In the genomic region with DNA sequence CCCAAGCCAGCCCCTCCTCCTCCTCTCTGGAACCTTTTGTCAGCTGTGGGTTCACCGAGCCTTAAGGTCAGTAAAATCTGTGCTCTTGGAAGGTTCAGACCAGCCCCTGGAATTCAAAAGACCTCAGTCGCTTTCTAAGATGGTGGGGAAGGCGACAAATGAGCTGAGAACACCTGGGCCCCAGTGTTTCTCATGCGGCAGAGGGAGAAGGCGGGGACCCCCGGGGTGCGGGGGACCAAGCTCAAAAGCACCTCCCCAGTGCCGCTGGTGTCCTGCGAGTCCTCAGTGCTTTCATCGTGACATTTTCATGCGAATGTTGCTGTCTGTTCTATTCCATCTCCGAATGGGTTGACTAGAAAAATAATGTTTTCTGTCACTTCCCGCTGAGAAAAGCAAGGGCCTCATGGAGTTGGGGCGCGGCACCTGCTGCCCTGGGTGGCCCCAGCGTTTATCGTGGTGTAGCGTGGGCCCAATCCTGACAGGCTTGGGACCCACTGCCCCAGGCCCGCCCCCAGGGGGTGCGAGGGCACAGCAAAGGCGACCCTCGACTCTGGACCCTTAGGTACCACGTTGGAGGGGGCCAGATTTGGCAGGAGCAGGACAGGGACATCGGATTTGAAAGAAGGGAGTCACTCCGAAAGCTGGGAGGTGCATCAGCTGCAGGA, we compare ENCODE assay signal across 3 cellular contexts.
TF ChIP-seq lines count a peak whose summit lies in the region.

No MANE protein-coding gene starts in this region.

TF ChIP-seq in GM23338, 12 proteins besides CTCF, POLR2A, EP300 and RAD21 (continues in another document):
- TF ChIP-seq, protein P1, sequence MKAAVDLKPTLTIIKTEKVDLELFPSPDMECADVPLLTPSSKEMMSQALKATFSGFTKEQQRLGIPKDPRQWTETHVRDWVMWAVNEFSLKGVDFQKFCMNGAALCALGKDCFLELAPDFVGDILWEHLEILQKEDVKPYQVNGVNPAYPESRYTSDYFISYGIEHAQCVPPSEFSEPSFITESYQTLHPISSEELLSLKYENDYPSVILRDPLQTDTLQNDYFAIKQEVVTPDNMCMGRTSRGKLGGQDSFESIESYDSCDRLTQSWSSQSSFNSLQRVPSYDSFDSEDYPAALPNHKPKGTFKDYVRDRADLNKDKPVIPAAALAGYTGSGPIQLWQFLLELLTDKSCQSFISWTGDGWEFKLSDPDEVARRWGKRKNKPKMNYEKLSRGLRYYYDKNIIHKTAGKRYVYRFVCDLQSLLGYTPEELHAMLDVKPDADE (IDR thresholded peaks at IDR 0.05), result no peak
- TF ChIP-seq CREB1 (CRISPR knock-in tag; IDR thresholded peaks at IDR 0.05; ENCODE audit: low read depth) (no peak), REST (IDR thresholded peaks at IDR 0.05; ENCODE audit: unreplicated experiment) (no peak), EZH2 (IDR thresholded peaks at IDR 0.05; ENCODE audit: low read depth, unreplicated experiment) (no peak)

TF ChIP-seq in WTC11, 78 proteins besides CTCF, POLR2A, EP300 and RAD21:
- TF ChIP-seq MAX (CRISPR knock-in tag; IDR thresholded peaks at IDR 0.05) (no peak), GTF2I (CRISPR knock-in tag; conservative IDR thresholded peaks at IDR 0.05) (no peak)

TF ChIP-seq in HepG2, 621 proteins besides CTCF, POLR2A, EP300 and RAD21:
- TF ChIP-seq, protein P2, sequence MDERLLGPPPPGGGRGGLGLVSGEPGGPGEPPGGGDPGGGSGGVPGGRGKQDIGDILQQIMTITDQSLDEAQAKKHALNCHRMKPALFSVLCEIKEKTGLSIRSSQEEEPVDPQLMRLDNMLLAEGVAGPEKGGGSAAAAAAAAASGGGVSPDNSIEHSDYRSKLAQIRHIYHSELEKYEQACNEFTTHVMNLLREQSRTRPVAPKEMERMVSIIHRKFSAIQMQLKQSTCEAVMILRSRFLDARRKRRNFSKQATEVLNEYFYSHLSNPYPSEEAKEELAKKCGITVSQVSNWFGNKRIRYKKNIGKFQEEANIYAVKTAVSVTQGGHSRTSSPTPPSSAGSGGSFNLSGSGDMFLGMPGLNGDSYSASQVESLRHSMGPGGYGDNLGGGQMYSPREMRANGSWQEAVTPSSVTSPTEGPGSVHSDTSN (CRISPR knock-in tag; IDR thresholded peaks at IDR 0.05), result no peak
- TF ChIP-seq ZNF816 (CRISPR knock-in tag; IDR thresholded peaks at IDR 0.05; ENCODE audit: borderline replicate concordance), result no peak
- no peak for TF ChIP-seq ZNF615 (CRISPR knock-in tag; IDR thresholded peaks at IDR 0.05; ENCODE audit: borderline replicate concordance)
- TF ChIP-seq ZNF839 (CRISPR knock-in tag; IDR thresholded peaks at IDR 0.05; ENCODE audit: borderline replicate concordance), result no peak
- TF ChIP-seq ZNF709 (CRISPR knock-in tag; IDR thresholded peaks at IDR 0.05), result no peak
- no peak for TF ChIP-seq ZNF274 (CRISPR knock-in tag; IDR thresholded peaks at IDR 0.05)
- no peak for TF ChIP-seq ZNF354B (CRISPR knock-in tag; IDR thresholded peaks at IDR 0.05)
- no peak for TF ChIP-seq DNMT3B (CRISPR knock-in tag; conservative IDR thresholded peaks at IDR 0.05)
- TF ChIP-seq MBNL3 (CRISPR knock-in tag; conservative IDR thresholded peaks at IDR 0.05), result no peak
- TF ChIP-seq PHF21A (CRISPR knock-in tag; IDR thresholded peaks at IDR 0.05), result no peak
- no peak for TF ChIP-seq ZBTB20 (CRISPR knock-in tag; IDR thresholded peaks at IDR 0.05; ENCODE audit: borderline replicate concordance, low read depth)
- no peak for TF ChIP-seq HOXA7 (CRISPR knock-in tag; IDR thresholded peaks at IDR 0.05)
- no peak for TF ChIP-seq ZC3H4 (CRISPR knock-in tag; IDR thresholded peaks at IDR 0.05; ENCODE audit: borderline replicate concordance)
- TF ChIP-seq ZNF569 (CRISPR knock-in tag; IDR thresholded peaks at IDR 0.05; ENCODE audit: borderline replicate concordance), result no peak
- TF ChIP-seq ZNF775 (CRISPR knock-in tag; IDR thresholded peaks at IDR 0.05; ENCODE audit: borderline replicate concordance), result no peak
- TF ChIP-seq ZNF83 (CRISPR knock-in tag; IDR thresholded peaks at IDR 0.05; ENCODE audit: borderline replicate concordance), result no peak
- TF ChIP-seq JUNB (CRISPR knock-in tag; IDR thresholded peaks at IDR 0.05; ENCODE audit: borderline replicate concordance), result no peak
